In the genomic region with DNA sequence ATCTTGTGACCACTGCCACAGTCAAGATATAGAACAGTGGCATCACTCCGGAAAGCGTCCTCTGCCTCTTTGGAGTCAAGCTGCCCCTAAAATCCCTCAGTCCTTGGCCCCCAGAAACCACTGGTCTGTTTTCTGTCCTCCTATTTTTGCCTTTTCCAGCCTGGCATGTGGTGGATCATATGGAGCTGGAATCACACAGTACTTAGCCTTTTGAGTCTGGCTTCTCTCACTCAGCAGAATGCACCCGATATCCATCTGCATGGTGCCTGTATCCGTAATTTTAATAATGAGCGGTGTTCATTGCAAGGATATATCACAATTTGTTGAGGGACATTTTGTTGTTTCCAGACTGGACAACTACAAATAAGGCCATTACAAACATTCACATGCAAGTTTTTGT, we compare ENCODE assay signal across 27 cellular contexts. TPM values are rescaled to one million over a fixed set of nuclear protein-coding genes. Genes with fewer than 3 reads are reported as not detected.
DNase-seq lines count a peak whose midpoint lies in the region; ATAC-seq, FAIRE-seq and TF ChIP-seq lines count a peak whose summit lies in the region.
"Had no signal": no experiment of that assay in that cellular context is flagged by ENCODE, and none has a peak within 500 bp of the region (broad histone marks: within the 10 kb centered on the region; RNA-seq: fewer than 3 reads in every experiment).

No MANE protein-coding gene starts in this region.

- H3K27me3 ChIP-seq in esophagus muscularis mucosa (no peaks in the 10 kb centered on the region), sigmoid colon (no peaks in the 10 kb centered on the region)
- H3K27me3 ChIP-seq: BLaER1 treated with 17β-estradiol and CSF1 and Interleukin-3, amounts not matched to agents 10 nM and 100 nM had no signal

- TF ChIP-seq EP300 in esophagus muscularis mucosa (IDR thresholded peaks at IDR 0.05), result no peak
- TF ChIP-seq EP300 in sigmoid colon (IDR thresholded peaks at IDR 0.05), result no peak

- H3K9me3 Mint-ChIP-seq in nephron, result no peaks in the 10 kb centered on the region

- no peaks in the 10 kb centered on the region for H3K36me3 Mint-ChIP-seq in nephron (ENCODE audit: low read depth)
- H3K36me3 Mint-ChIP-seq: CD14-positive monocyte; CD8-positive, alpha-beta memory T cell had no signal

- DNase-seq in HTR-8/SVneo (ENCODE audit: insufficient read length, low spot score) (no peak), esophagus muscularis mucosa (ENCODE audit: extremely low spot score) (no peak), sigmoid colon (no peak), NCI-H524 treated with DMSO at 0.1 percent for 48 hours (lab: John Stamatoyannopoulos, UW) (no peak), left cardiac atrium (no peak)
- DNase-seq: 8988T; ACHN; AML-193; BE2C; CD4-positive, alpha-beta T cell; CD8-positive, alpha-beta memory T cell; DMS 273 treated with DMSO at 0.1 percent for 48 hours; DMS79; EL; GDM1; GM23248; H7; HCEC 1CT had no signal

- peak overlapping the region; percentile 42 to 85 (median 66) for H3K27ac Mint-ChIP-seq in nephron
- H3K27ac Mint-ChIP-seq: CD14-positive monocyte; CD4-positive, alpha-beta T cell; CD8-positive, alpha-beta memory T cell had no signal

- H3K27ac ChIP-seq in esophagus muscularis mucosa (replicated peaks in 1 of 4), result peak overlapping the region; percentile 4 to 44 (median 20)
- peak overlapping the region; percentile 10 to 85 (median 74) for H3K27ac ChIP-seq in sigmoid colon
- H3K27ac ChIP-seq: A549; BLaER1 treated with 17β-estradiol and CSF1 and Interleukin-3, amounts not matched to agents 10 nM and 100 nM; GM23248 had no signal

- peaks cover 0 to 54% (median 48%) of the 10 kb centered on the region in 4 donors for H3K4me1 ChIP-seq in esophagus muscularis mucosa
- peaks cover 0 to 74% (median 54%) of the 10 kb centered on the region in 4 donors for H3K4me1 ChIP-seq in sigmoid colon
- H3K4me1 ChIP-seq: A549 had no signal

- TF ChIP-seq POLR2A in esophagus muscularis mucosa (IDR thresholded peaks at IDR 0.05; ENCODE audit: low read depth) (no peak), sigmoid colon (IDR thresholded peaks at IDR 0.05) (no peak)

- peak; percentile 85 for FAIRE-seq in HTR-8/SVneo (lab: Jason Lieb, UNC)
- FAIRE-seq: A549, D721Med, GM12891, GM19239, H1 had no signal

- peaks cover 22% of the 10 kb centered on the region for H3K27me3 Mint-ChIP-seq in nephron (ENCODE audit: low read depth)
- H3K27me3 Mint-ChIP-seq: CD4-positive, alpha-beta T cell had no signal

- TF ChIP-seq CTCF in esophagus muscularis mucosa (IDR thresholded peaks at IDR 0.05) (no peak), nephron (IDR thresholded peaks at IDR 0.05; ENCODE audit: unreplicated experiment in 3 of 3) (no peak), sigmoid colon (IDR thresholded peaks at IDR 0.05) (no peak)

- no peak overlapping the region for H3K4me3 Mint-ChIP-seq in nephron
- H3K4me3 Mint-ChIP-seq: CD14-positive monocyte; CD4-positive, alpha-beta T cell; CD8-positive, alpha-beta memory T cell had no signal

- ATAC-seq in GM18861 (IDR thresholded peaks at IDR 0.05; ENCODE audit: unreplicated experiment) (no peak), left cardiac atrium (no peak)
- ATAC-seq: A549 had no signal

- H3K4me1 Mint-ChIP-seq in nephron, result peaks cover 70% of the 10 kb centered on the region
- H3K4me1 Mint-ChIP-seq: CD14-positive monocyte; CD8-positive, alpha-beta memory T cell had no signal

- WGBS in esophagus muscularis mucosa, result 78% methylated on average over 5 of the region's 5 CpGs
- WGBS in sigmoid colon, 2 donors, result 91 to 93% methylated on average over 5 of the region's 5 CpGs

- H3K4me3 ChIP-seq in esophagus muscularis mucosa (no peak overlapping the region), sigmoid colon (no peak overlapping the region)
- H3K4me3 ChIP-seq: A549; BLaER1 treated with 17β-estradiol and CSF1 and Interleukin-3, amounts not matched to agents 10 nM and 100 nM; GM23248 had no signal

- H3K9me3 ChIP-seq in esophagus muscularis mucosa (no peaks in the 10 kb centered on the region), sigmoid colon (no peaks in the 10 kb centered on the region)
- H3K9me3 ChIP-seq: A549; BE2C; BLaER1 treated with 17β-estradiol and CSF1 and Interleukin-3, amounts not matched to agents 10 nM and 100 nM had no signal

- intact Hi-C loops in esophagus muscularis mucosa (cut with DNase I), result no loop called here
- intact Hi-C loops in sigmoid colon (cut with DNase I), result no loop called here
- intact Hi-C loops in left cardiac atrium (cut with DNase I), result no loop called here

- H3K36me3 ChIP-seq in esophagus muscularis mucosa (no peaks in the 10 kb centered on the region), sigmoid colon (no peaks in the 10 kb centered on the region)
- H3K36me3 ChIP-seq: BE2C; BLaER1 treated with 17β-estradiol and CSF1 and Interleukin-3, amounts not matched to agents 10 nM and 100 nM had no signal

RNA-seq across cellular contexts. Expression of a gene that starts 49.0 kb away (rescaled TPM):
- total RNA-seq in esophagus muscularis mucosa (10 to 100 TPM; 36.6 to 57.7 (median 43.5) TPM), sigmoid colon (100 to 1,000 TPM in 1 of 4 donors, 10 to 100 TPM in 3; 42.8 to 126 (median 57.1) TPM), left cardiac atrium (10 to 100 TPM; 22.8 to 32.0 TPM)
- 10 to 100 TPM; 14.6 to 43.8 (median 15.6) TPM for polyA plus RNA-seq in sigmoid colon
